In the genomic region with DNA sequence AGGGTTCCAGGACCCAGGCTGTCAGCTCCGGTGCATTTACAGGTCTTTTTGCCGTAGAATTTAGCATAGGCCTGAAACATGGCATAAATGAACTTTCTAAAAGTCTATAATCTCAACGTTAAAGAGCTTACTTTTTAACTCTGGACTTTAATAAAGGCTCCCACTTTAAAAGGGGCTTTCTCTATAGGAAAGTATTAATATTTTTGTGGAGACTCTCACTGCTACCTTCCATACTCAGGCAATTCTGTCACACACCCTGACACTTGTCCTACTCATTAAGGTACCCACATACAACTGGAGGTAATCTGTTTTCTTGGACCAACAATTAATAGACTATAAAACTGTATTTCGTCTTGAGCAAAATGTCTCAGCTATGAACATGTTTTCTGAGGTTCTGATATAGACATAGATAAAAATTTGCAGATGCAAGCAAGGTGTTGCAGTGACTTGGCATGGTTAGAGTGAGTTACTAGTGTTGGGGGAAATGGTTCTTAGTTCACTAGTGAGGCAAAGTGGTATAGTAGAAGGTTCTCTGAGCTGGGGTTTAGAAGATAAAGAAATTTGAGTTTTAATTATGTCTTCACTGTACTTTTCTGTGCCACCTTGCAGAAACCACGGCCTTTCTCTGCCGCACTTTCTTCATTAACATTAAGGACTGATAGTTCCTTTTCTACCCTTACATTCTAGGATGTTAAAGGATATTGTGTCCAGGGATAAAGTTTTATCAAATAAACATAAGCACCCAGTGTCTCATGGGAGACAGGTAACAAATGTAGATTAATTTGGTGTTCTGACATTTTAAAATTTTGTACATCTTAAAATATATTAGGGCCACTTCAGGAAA, we compare ENCODE assay signal across 9 cellular contexts. TPM values are rescaled to one million over a fixed set of nuclear protein-coding genes. Genes with fewer than 3 reads are reported as not detected.
DNase-seq lines count a peak whose midpoint lies in the region; ATAC-seq, FAIRE-seq and TF ChIP-seq lines count a peak whose summit lies in the region.
"Had no signal": no experiment of that assay in that cellular context is flagged by ENCODE, and none has a peak within 500 bp of the region (broad histone marks: within the 10 kb centered on the region; RNA-seq: fewer than 3 reads in every experiment).

No MANE protein-coding gene starts in this region.

- peak overlapping the region; percentile 84 for H3K27ac ChIP-seq in keratinocyte (ENCODE audit: control insufficient read depth, insufficient read depth, low read length)

- H3K27ac Mint-ChIP-seq in activated naive CD4-positive, alpha-beta T cell treated with anti-CD3 and anti-CD28 coated beads, Interleukin-2, amount 50 U/mL, for 72 hours = peak overlapping the region; percentile 97 to 99

- H3K9ac ChIP-seq in keratinocyte (ENCODE audit: control insufficient read depth, extremely low read depth, insufficient read depth, low read length) = peak overlapping the region; percentile 98

- no peak for TF ChIP-seq CTCF in keratinocyte (optimal IDR thresholded peaks at IDR 0.05 in 1 of 3, IDR thresholded peaks at IDR 0.05 in 1 of 3, conservative IDR thresholded peaks at IDR 0.05 in 1 of 3; ENCODE audit: extremely low read depth in 1 of 3, insufficient read depth in 2 of 3, low read length in 3 of 3)

- peak; percentile 10 for DNase-seq in NCI-H1105 treated with DMSO at 0.1 percent for 48 hours (lab: John Stamatoyannopoulos, UW)
- no peak for DNase-seq in NCI-H1105 (lab: John Stamatoyannopoulos, UW)
- no peak for DNase-seq in activated naive CD4-positive, alpha-beta T cell treated with anti-CD3 and anti-CD28 coated beads, Interleukin-2, amount 50 U/mL, for 72 hours (ENCODE audit: low spot score in 2 of 2)
- DNase-seq in keratinocyte (ENCODE audit: low read depth, low spot score) = no peak
- DNase-seq in superior temporal gyrus (ENCODE audit: extremely low spot score) = peak; percentile 66
- no peak for DNase-seq in effector CD4-positive, alpha-beta T cell
- DNase-seq in NCI-H1436 (lab: John Stamatoyannopoulos, UW) = no peak
- no peak for DNase-seq in A172 (ENCODE audit: low spot score)

- H3K79me2 ChIP-seq in keratinocyte (ENCODE audit: control insufficient read depth, insufficient read depth, low read length) = no peaks in the 10 kb centered on the region

- no peaks in the 10 kb centered on the region for H3K27me3 ChIP-seq in keratinocyte (ENCODE audit: control insufficient read depth, extremely low read depth, insufficient read depth, low read length)

- no peaks in the 10 kb centered on the region for H3K9me3 ChIP-seq in keratinocyte (ENCODE audit: control insufficient read depth, low read depth, low read length)

- H3K4me3 ChIP-seq in keratinocyte (ENCODE audit: control insufficient read depth in 2 of 3, extremely low read depth in 1 of 3, insufficient read depth in 2 of 3, low read depth in 1 of 3, low read length in 3 of 3) = peak overlapping the region; percentile 33 to 83 (median 73)

- H2AFZ ChIP-seq in keratinocyte (ENCODE audit: control insufficient read depth, low read length) = peak overlapping the region; percentile 90

- H3K9me3 Mint-ChIP-seq in activated naive CD4-positive, alpha-beta T cell treated with anti-CD3 and anti-CD28 coated beads, Interleukin-2, amount 50 U/mL, for 72 hours = no peaks in the 10 kb centered on the region

- H3K36me3 Mint-ChIP-seq in activated naive CD4-positive, alpha-beta T cell treated with anti-CD3 and anti-CD28 coated beads, Interleukin-2, amount 50 U/mL, for 72 hours = peaks cover 0 to 11% of the 10 kb centered on the region in 2 donors

- no peak for ATAC-seq in activated naive CD4-positive, alpha-beta T cell treated with anti-CD3 and anti-CD28 coated beads, Interleukin-2, amount 50 U/mL, for 72 hours

- no peaks in the 10 kb centered on the region for H3K9me1 ChIP-seq in keratinocyte (ENCODE audit: control insufficient read depth, extremely low read depth, insufficient read depth, low read length)

- no peaks in the 10 kb centered on the region for H3K36me3 ChIP-seq in keratinocyte (ENCODE audit: control insufficient read depth in 2 of 2, extremely low read depth in 1 of 2, insufficient read depth in 2 of 2, low read length in 2 of 2)

- peak overlapping the region; percentile 97 for H3K4me2 ChIP-seq in keratinocyte (ENCODE audit: control insufficient read depth, extremely low read depth, insufficient read depth, low read depth, low read length)

- dilution Hi-C loops in keratinocyte (cut with MboI; ENCODE audit: extremely low pct_ligation_motif_present, low sequenced_read_pairs) = no loop called here

- FAIRE-seq in keratinocyte (lab: Jason Lieb, UNC) = no peak
- FAIRE-seq: TTC549 had no signal

- H4K20me1 ChIP-seq in keratinocyte (ENCODE audit: control insufficient read depth, extremely low read depth, insufficient read depth, low read length) = no peaks in the 10 kb centered on the region

- H3K4me1 ChIP-seq in keratinocyte (ENCODE audit: control insufficient read depth, extremely low read depth, insufficient read depth, low read length) = peaks cover 26% of the 10 kb centered on the region

RNA-seq across cellular contexts. Expression of gene NR4A2, which starts 10.8 kb away (rescaled TPM):
- total RNA-seq in activated naive CD4-positive, alpha-beta T cell treated with anti-CD3 and anti-CD28 coated beads, Interleukin-2, amount 50 U/mL, for 72 hours = 100 to 1,000 TPM in 1 of 2 donors, 1 to 10 TPM in 1; 9.7 to 134 TPM
- 0.15 to 4.5 TPM (median 3.0 TPM) in 3 replicates for polyA plus RNA-seq in keratinocyte
- polyA plus RNA-seq in keratinocyte (2011; ENCODE audit: low read depth) = 1.3 TPM
- polyA plus RNA-seq in keratinocyte (2011; cell fraction: cytosol; rRNA removed) = 1.3 and 1.7 TPM in 2 replicates
- 37.4 and 49.8 TPM in 2 replicates for polyA plus RNA-seq in keratinocyte (2011; cell fraction: nucleus; rRNA removed)
- polyA plus RNA-seq in keratinocyte (2012; ENCODE audit: low replicate concordance) = 0.24 and 1.8 TPM in 2 replicates
- 0.43 to 10.5 TPM (median 7.9 TPM) in 3 replicates for polyA minus RNA-seq in keratinocyte
- polyA minus RNA-seq in keratinocyte (2011; cell fraction: cytosol; rRNA and poly(A)+ RNA removed) = 1.5 TPM
- polyA minus RNA-seq in keratinocyte (2011; cell fraction: nucleus; rRNA and poly(A)+ RNA removed) = 22.5 and 23.8 TPM in 2 replicates
- 0.10 TPM in 2 replicates for total RNA-seq in A172 (2014; rRNA removed; shearing (Covaris generic))

Comparison
In these comparisons a context has a peak if more than half of its experiments do, and no peak if none do; other contexts are left out.
1. DNase-seq: peak in NCI-H1105 treated with DMSO at 0.1 percent for 48 hours (single experiment) and superior temporal gyrus (single experiment); none in NCI-H1105 (single experiment), activated naive CD4-positive, alpha-beta T cell treated with anti-CD3 and anti-CD28 coated beads, Interleukin-2, amount 50 U/mL, for 72 hours (0 of 2), keratinocyte (single experiment), effector CD4-positive, alpha-beta T cell (single experiment), NCI-H1436 (single experiment) and A172 (single experiment).